25 cellular contexts compared by ENCODE assay signal in genomic region chr4:67820903-67821302, GRCh38.
DNase-seq lines count a peak whose midpoint lies in the region; ATAC-seq, FAIRE-seq and TF ChIP-seq lines count a peak whose summit lies in the region.
"Had no signal": no experiment of that assay in that cellular context is flagged by ENCODE, and none has a peak within 500 bp of the region (broad histone marks: within the 10 kb centered on the region; RNA-seq: fewer than 3 reads in every experiment).

No MANE protein-coding gene starts in this region.

- H3K36me3 ChIP-seq in mammary epithelial cell (ENCODE audit: insufficient read depth, low read length) (no peaks in the 10 kb centered on the region), breast epithelium (no peaks in the 10 kb centered on the region), PC-3 (ENCODE audit: low read depth, low read length) (no peaks in the 10 kb centered on the region), keratinocyte (ENCODE audit: control insufficient read depth in 2 of 2, extremely low read depth in 1 of 2, insufficient read depth in 2 of 2, low read length in 2 of 2) (no peaks in the 10 kb centered on the region)
- H3K36me3 ChIP-seq: BLaER1 treated with 17β-estradiol and CSF1 and Interleukin-3, amounts not matched to agents 10 nM and 100 nM had no signal

- WGBS in mammary epithelial cell (ENCODE audit: low coverage, missing lambda C conversion rate), result 100% methylated on average over 2 of the region's 2 CpGs

- H3K9ac ChIP-seq in mammary epithelial cell (ENCODE audit: insufficient read depth, low read length) (no peak overlapping the region), PC-3 (ENCODE audit: low read length) (no peak overlapping the region), keratinocyte (ENCODE audit: control insufficient read depth, extremely low read depth, insufficient read depth, low read length) (no peak overlapping the region)
- H3K9ac ChIP-seq: BLaER1 treated with 17β-estradiol and CSF1 and Interleukin-3, amounts not matched to agents 10 nM and 100 nM had no signal

- H3K9me1 ChIP-seq in keratinocyte (ENCODE audit: control insufficient read depth, extremely low read depth, insufficient read depth, low read length), result no peaks in the 10 kb centered on the region

- TF ChIP-seq CTCF in mammary epithelial cell (conservative IDR thresholded peaks at IDR 0.05 in 1 of 2, IDR thresholded peaks at IDR 0.05 in 1 of 2; ENCODE audit: extremely low read depth in 1 of 2, insufficient read depth in 1 of 2, low read depth in 1 of 2, low read length in 2 of 2) (no peak), breast epithelium (IDR thresholded peaks at IDR 0.05) (no peak), PC-3 (conservative IDR thresholded peaks at IDR 0.05; ENCODE audit: low read depth, low read length) (no peak), keratinocyte (optimal IDR thresholded peaks at IDR 0.05 in 1 of 3, IDR thresholded peaks at IDR 0.05 in 1 of 3, conservative IDR thresholded peaks at IDR 0.05 in 1 of 3; ENCODE audit: extremely low read depth in 1 of 3, insufficient read depth in 2 of 3, low read length in 3 of 3) (no peak), nephron progenitor cell (IDR thresholded peaks at IDR 0.05) (no peak)

- dilution Hi-C loops in mammary epithelial cell (cut with HindIII; ENCODE audit: low sequenced_read_pairs), result no loop called here
- dilution Hi-C loops in keratinocyte (cut with MboI; ENCODE audit: extremely low pct_ligation_motif_present, low sequenced_read_pairs), result no loop called here

- H3K9me2 ChIP-seq in PC-3 (replicated peaks; ENCODE audit: low read length), result no peaks in the 10 kb centered on the region

- no peaks in the 10 kb centered on the region for H3K27me3 Mint-ChIP-seq in nephron progenitor cell (ENCODE audit: low read depth, poor library complexity)
- H3K27me3 Mint-ChIP-seq: B cell; CD4-positive, alpha-beta T cell had no signal

- H3F3A ChIP-seq in PC-3 (ENCODE audit: low read length, unreplicated experiment), result no peaks in the 10 kb centered on the region

- BruUV-seq in mammary epithelial cell (replicated peaks; lab: Mats Ljungman, UMichigan), result no TSS peak
- BruUV-seq in PC-3 (replicated peaks; lab: Mats Ljungman, UMichigan), result no TSS peak

- H3K9me3 ChIP-seq in mammary epithelial cell (replicated peaks; ENCODE audit: insufficient read depth, low read length), result no peaks in the 10 kb centered on the region
- peaks cover 0 to 5% of the 10 kb centered on the region in 2 donors for H3K9me3 ChIP-seq in breast epithelium
- H3K9me3 ChIP-seq in PC-3 (ENCODE audit: low read length), result no peaks in the 10 kb centered on the region
- no peaks in the 10 kb centered on the region for H3K9me3 ChIP-seq in keratinocyte (ENCODE audit: control insufficient read depth, low read depth, low read length)
- H3K9me3 ChIP-seq: A549; BLaER1 treated with 17β-estradiol and CSF1 and Interleukin-3, amounts not matched to agents 10 nM and 100 nM; Caco-2 had no signal

- H2AFZ ChIP-seq in mammary epithelial cell (ENCODE audit: low read depth, low read length) (no peak overlapping the region), PC-3 (ENCODE audit: low read length) (no peak overlapping the region), keratinocyte (ENCODE audit: control insufficient read depth, low read length) (no peak overlapping the region)

- H3K36me3 Mint-ChIP-seq in nephron progenitor cell (ENCODE audit: low read depth), result no peaks in the 10 kb centered on the region
- H3K36me3 Mint-ChIP-seq: CD8-positive, alpha-beta T cell had no signal

- H3K27me3 ChIP-seq in mammary epithelial cell (ENCODE audit: insufficient read depth, low read length) (no peaks in the 10 kb centered on the region), breast epithelium (no peaks in the 10 kb centered on the region), PC-3 (ENCODE audit: low read length) (no peaks in the 10 kb centered on the region), keratinocyte (ENCODE audit: control insufficient read depth, extremely low read depth, insufficient read depth, low read length) (no peaks in the 10 kb centered on the region)
- H3K27me3 ChIP-seq: BLaER1 treated with 17β-estradiol and CSF1 and Interleukin-3, amounts not matched to agents 10 nM and 100 nM had no signal

- peak; percentile 23 for FAIRE-seq in keratinocyte (lab: Jason Lieb, UNC)
- FAIRE-seq: A549, D721Med, G401.6, GM12891, GM19239 had no signal

- peaks cover 26% of the 10 kb centered on the region for H3K4me1 Mint-ChIP-seq in nephron progenitor cell
- H3K4me1 Mint-ChIP-seq: B cell had no signal

- H3K79me2 ChIP-seq in mammary epithelial cell (ENCODE audit: insufficient read depth, low read length), result no peaks in the 10 kb centered on the region
- H3K79me2 ChIP-seq in PC-3 (ENCODE audit: low read length), result no peaks in the 10 kb centered on the region
- H3K79me2 ChIP-seq in keratinocyte (ENCODE audit: control insufficient read depth, insufficient read depth, low read length), result no peaks in the 10 kb centered on the region

- no peak overlapping the region for H3K4me3 ChIP-seq in mammary epithelial cell (replicated peaks in 1 of 3; ENCODE audit: insufficient read depth in 1 of 3, low read depth in 2 of 3, low read length in 3 of 3)
- no peak overlapping the region for H3K4me3 ChIP-seq in breast epithelium
- no peak overlapping the region for H3K4me3 ChIP-seq in PC-3 (ENCODE audit: low read length)
- no peak overlapping the region for H3K4me3 ChIP-seq in keratinocyte (ENCODE audit: control insufficient read depth in 2 of 3, extremely low read depth in 1 of 3, insufficient read depth in 2 of 3, low read depth in 1 of 3, low read length in 3 of 3)
- H3K4me3 ChIP-seq: A549; BLaER1 treated with 17β-estradiol and CSF1 and Interleukin-3, amounts not matched to agents 10 nM and 100 nM had no signal

- POLR2A ChIA-PET in PC-3 (lab: Charles Lee; ENCODE audit: unreplicated experiment), result interaction anchor here (0.6 kb wide), 1 partner anchor 423 kb away, joined by 3 read pairs; no protein-coding TSS in a partner anchor

- ATAC-seq in PC-3, result peak; percentile 100
- no peak for ATAC-seq in HG02763 (IDR thresholded peaks at IDR 0.05; ENCODE audit: unreplicated experiment)
- ATAC-seq: A549; CD8-positive, alpha-beta T cell had no signal

- no peaks in the 10 kb centered on the region for H3K4me1 ChIP-seq in mammary epithelial cell (ENCODE audit: insufficient read depth, low read length)
- no peaks in the 10 kb centered on the region for H3K4me1 ChIP-seq in breast epithelium
- peaks cover 12% of the 10 kb centered on the region for H3K4me1 ChIP-seq in PC-3 (ENCODE audit: insufficient read depth, low read length)
- no peaks in the 10 kb centered on the region for H3K4me1 ChIP-seq in keratinocyte (ENCODE audit: control insufficient read depth, extremely low read depth, insufficient read depth, low read length)
- H3K4me1 ChIP-seq: A549, Caco-2 had no signal

- no peak for TF ChIP-seq POLR2A in breast epithelium (IDR thresholded peaks at IDR 0.05)

- H3K4me2 ChIP-seq in mammary epithelial cell (ENCODE audit: insufficient read depth, low read depth, low read length) (no peak overlapping the region), PC-3 (ENCODE audit: low read length) (peak overlapping the region; percentile 40), keratinocyte (ENCODE audit: control insufficient read depth, extremely low read depth, insufficient read depth, low read depth, low read length) (no peak overlapping the region)
- H3K4me2 ChIP-seq: A549; BLaER1 treated with 17β-estradiol and CSF1 and Interleukin-3, amounts not matched to agents 10 nM and 100 nM had no signal

- CTCF ChIA-PET in mammary epithelial cell (lab: Charles Lee; ENCODE audit: low non-redundant PET) (interaction anchor here (0.6 kb wide), 1 partner anchor 50 kb away, joined by 5 read pairs; no protein-coding TSS in a partner anchor), PC-3 (lab: Charles Lee) (interaction anchor here (0.6 to 1.0 kb wide), 3 partner anchors 74 to 353 kb away, joined by 3 to 9 read pairs (median 3); no protein-coding TSS in a partner anchor)

- no peak overlapping the region for H3K27ac Mint-ChIP-seq in nephron progenitor cell
- H3K27ac Mint-ChIP-seq: B cell; CD4-positive, alpha-beta T cell; CD8-positive, alpha-beta T cell had no signal

- H3K27ac ChIP-seq in mammary epithelial cell (ENCODE audit: insufficient read depth, low read depth, low read length), result no peak overlapping the region
- no peak overlapping the region for H3K27ac ChIP-seq in breast epithelium
- no peak overlapping the region for H3K27ac ChIP-seq in PC-3 (ENCODE audit: low read length)
- H3K27ac ChIP-seq in keratinocyte (ENCODE audit: control insufficient read depth, insufficient read depth, low read length), result no peak overlapping the region
- H3K27ac ChIP-seq: A549; BLaER1 treated with 17β-estradiol and CSF1 and Interleukin-3, amounts not matched to agents 10 nM and 100 nM; C4-2B had no signal

- DNase-seq in mammary epithelial cell (peak; percentile 3), breast epithelium (ENCODE audit: low spot score in 2 of 2) (no peak), EH (ENCODE audit: low read depth) (peak; percentile 4), PC-3 (peak; percentile 81), keratinocyte (ENCODE audit: low read depth, low spot score) (no peak), nephron progenitor cell (no peak)
- no peak for DNase-seq in central memory CD4-positive, alpha-beta T cell
- DNase-seq: 8988T; AML-193; Caco-2; Calu3; CD4-positive, alpha-beta T cell; CD8-positive, alpha-beta T cell; DMS79 treated with DMSO at 0.1 percent for 48 hours; EL; GF-D8 had no signal

- H3K9me3 Mint-ChIP-seq in nephron progenitor cell, result peaks cover 6% of the 10 kb centered on the region

- no peak overlapping the region for H3K4me3 Mint-ChIP-seq in nephron progenitor cell
- H3K4me3 Mint-ChIP-seq: B cell; CD4-positive, alpha-beta T cell; CD8-positive, alpha-beta T cell had no signal

- H4K20me1 ChIP-seq in mammary epithelial cell (ENCODE audit: insufficient read depth, low read length), result no peaks in the 10 kb centered on the region
- no peaks in the 10 kb centered on the region for H4K20me1 ChIP-seq in PC-3 (ENCODE audit: low read length)
- no peaks in the 10 kb centered on the region for H4K20me1 ChIP-seq in keratinocyte (ENCODE audit: control insufficient read depth, extremely low read depth, insufficient read depth, low read length)
- H4K20me1 ChIP-seq: BLaER1 treated with 17β-estradiol and CSF1 and Interleukin-3, amounts not matched to agents 10 nM and 100 nM had no signal

- in situ Hi-C loops in mammary epithelial cell (cut with MboI; ENCODE audit: low sequenced_read_pairs in 2 of 2), result no loop called here

- intact Hi-C loops in mammary epithelial cell (cut with micrococcal nuclease), result no loop called here
- intact Hi-C loops in breast epithelium (cut with DNase I; ENCODE audit: low total_unique reads), result no loop called here
- intact Hi-C loops in PC-3 (cut with micrococcal nuclease), result no loop called here

Comparison
In these comparisons a context has a peak if more than half of its experiments do, and no peak if none do; other contexts are left out.
1. DNase-seq: peak in mammary epithelial cell (single experiment), EH (single experiment) and PC-3 (single experiment); none in breast epithelium (0 of 2), keratinocyte (single experiment), central memory CD4-positive, alpha-beta T cell (single experiment) and nephron progenitor cell (single experiment).